In the genomic region with DNA sequence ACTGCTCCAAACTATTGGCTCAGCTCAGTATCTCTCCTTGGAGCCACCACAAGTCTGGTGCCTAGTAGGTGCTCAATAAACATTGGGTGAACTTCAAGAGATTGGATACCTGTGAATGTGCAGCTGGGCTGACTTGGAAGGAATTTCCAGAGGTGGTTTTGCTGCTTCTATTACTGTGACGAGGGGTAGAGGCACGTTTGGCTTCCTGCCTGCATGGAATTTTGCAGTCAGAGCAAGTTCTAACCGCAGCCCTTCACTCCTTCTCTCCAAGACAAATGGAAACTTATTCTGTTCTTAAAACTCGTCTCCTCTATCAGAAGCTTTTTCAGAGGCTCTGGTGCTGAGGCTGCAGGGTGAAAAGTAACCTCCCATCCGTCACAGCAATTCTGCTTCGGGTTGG, we compare ENCODE assay signal across 25 cellular contexts.
"Had no signal": no experiment of that assay in that cellular context is flagged by ENCODE, and none has a peak within 500 bp of the region (broad histone marks: within the 10 kb centered on the region; RNA-seq: fewer than 3 reads in every experiment).

No MANE protein-coding gene starts in this region.

- H3K9ac ChIP-seq: neural progenitor cell had no signal

- H3K36me3 Mint-ChIP-seq: neural progenitor cell had no signal

- H3K27ac Mint-ChIP-seq: neural progenitor cell had no signal

- H3K9me3 ChIP-seq: adrenal gland, esophagus muscularis mucosa, prostate gland, upper lobe of right lung had no signal

- H3K9me3 Mint-ChIP-seq: activated T-cell treated with anti-CD3 and anti-CD28 coated beads, Interleukin-2, amount 50 U/mL, for 72 hours; neural progenitor cell had no signal

- H3K36me3 ChIP-seq: adrenal gland, brain microvascular endothelial cell, esophagus muscularis mucosa, neural progenitor cell, prostate gland, upper lobe of right lung had no signal

- H3K4me1 ChIP-seq: adrenal gland, neural progenitor cell, prostate gland had no signal

- H3K27me3 Mint-ChIP-seq: naive thymus-derived CD4-positive, alpha-beta T cell; stimulated activated naive B cell treated with anti-CD40 and anti-IgM and Interleukin-4, amounts not matched to agents 10 μg/mL and 1 μg/mL and 100 μg/mL, for 72 hours had no signal

- H2AFZ ChIP-seq: neural progenitor cell had no signal

- H3K4me3 ChIP-seq: adrenal gland, coronary artery, esophagus muscularis mucosa, neural progenitor cell, prostate gland, smooth muscle cell, upper lobe of right lung had no signal

- FAIRE-seq: kidney had no signal

- H3K27me3 ChIP-seq: adrenal gland, brain microvascular endothelial cell, esophagus muscularis mucosa, neural progenitor cell, upper lobe of right lung had no signal

- H3K27ac ChIP-seq: adrenal gland, brain microvascular endothelial cell, coronary artery, esophagus muscularis mucosa, neural progenitor cell, prostate gland, upper lobe of right lung, VCaP had no signal

- H3K4me3 Mint-ChIP-seq: neural progenitor cell had no signal

- H3K4me2 ChIP-seq: neural progenitor cell, smooth muscle cell had no signal

- DNase-seq: activated CD4-positive, alpha-beta T cell treated with anti-CD3 and anti-CD28 coated beads, Interleukin-2, amount 50 U/mL, for 1 hour; activated CD4-positive, CD25-positive, alpha-beta regulatory T cell treated with anti-CD3 and anti-CD28 coated beads, Interleukin-2, amount 50 U/mL, for 72 hours; activated effector memory CD4-positive, alpha-beta T cell treated with anti-CD3 and anti-CD28 coated beads, Interleukin-2, amount 50 U/mL, for 16 hours; activated naive CD4-positive, alpha-beta T cell treated with anti-CD3 and anti-CD28 coated beads, Interleukin-2, amount 50 U/mL, for 16 hours; activated T-cell treated with anti-CD3 and anti-CD28 coated beads, Interleukin-2, amount 50 U/mL, for 72 hours; adrenal gland; brain microvascular endothelial cell; central memory CD4-positive, alpha-beta T cell; effector CD4-positive, alpha-beta T cell; hippocampal formation; kidney; left ventricle myocardium superior; mesenchymal stem cell; naive thymus-derived CD4-positive, alpha-beta T cell; right cardiac atrium; stimulated activated naive B cell treated with anti-CD40 and anti-IgM and Interleukin-4, amounts not matched to agents 10 μg/mL and 1 μg/mL and 100 μg/mL, for 72 hours; SW 1271; T-helper 2 cell; upper lobe of right lung had no signal
